ENCODE assay signal across 24 cellular contexts in the genomic region with DNA sequence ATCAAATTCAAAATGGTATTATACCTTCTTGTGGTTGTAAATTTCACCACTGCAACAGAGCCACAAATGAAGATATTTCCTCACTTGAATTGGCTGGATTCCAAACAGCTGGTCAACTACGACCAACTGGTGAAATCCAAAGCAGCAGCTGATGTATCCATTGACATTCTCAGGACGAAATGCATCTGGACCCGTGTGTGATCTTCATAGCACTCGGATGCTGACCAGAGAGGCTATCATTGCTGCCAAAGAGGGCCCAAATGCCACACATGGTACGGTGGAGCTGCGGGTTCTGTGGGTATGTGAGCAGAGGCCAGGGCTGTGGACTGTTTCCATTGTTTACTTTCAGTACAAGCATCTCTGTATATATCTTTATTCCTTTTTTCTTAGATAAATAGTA. TPM values are rescaled to one million over a fixed set of nuclear protein-coding genes. Genes with fewer than 3 reads are reported as not detected.
DNase-seq lines count a peak whose midpoint lies in the region; ATAC-seq and TF ChIP-seq lines count a peak whose summit lies in the region.
"Had no signal": no experiment of that assay in that cellular context is flagged by ENCODE, and none has a peak within 500 bp of the region (broad histone marks: within the 10 kb centered on the region; RNA-seq: fewer than 3 reads in every experiment).

No MANE protein-coding gene starts in this region.

- H2AFZ ChIP-seq in IMR-90 (replicated peaks; ENCODE audit: low read length, poor library complexity): no peak overlapping the region
- no peak overlapping the region for H2AFZ ChIP-seq in trophoblast cell (ENCODE audit: insufficient read depth, low read length, poor library complexity)

- H2AK5ac ChIP-seq in IMR-90 (ENCODE audit: low read depth, low read length) (no peak overlapping the region), trophoblast cell (ENCODE audit: low read length) (no peak overlapping the region)

- ATAC-seq in IMR-90 (ENCODE audit: low read depth): peak; percentile 57
- no peak for ATAC-seq in GM21423 (IDR thresholded peaks at IDR 0.05; ENCODE audit: unreplicated experiment)
- ATAC-seq in HG02623 (IDR thresholded peaks at IDR 0.05; ENCODE audit: unreplicated experiment): no peak
- ATAC-seq: activated naive CD8-positive, alpha-beta T cell treated with anti-CD3 and anti-CD28 coated beads, Interleukin-2, amount 50 U/mL, for 24 hours; mucosa of descending colon; stimulated activated memory B cell treated with anti-CD40 and anti-IgM and Interleukin-4, amounts not matched to agents 10 μg/mL and 1 μg/mL and 100 μg/mL, for 72 hours had no signal

- no peak for TF ChIP-seq RAD21 in IMR-90 (IDR thresholded peaks at IDR 0.05; ENCODE audit: low read length)

- peaks cover 3% of the 10 kb centered on the region; the same call in 1 of the 2 replicates for H3K4me1 ChIP-seq in IMR-90 (ENCODE audit: control insufficient read depth, insufficient read depth, low read length)
- H3K4me1 ChIP-seq in trophoblast cell (ENCODE audit: control insufficient read depth in 1 of 2, insufficient read depth in 2 of 2, low read length in 2 of 2): no peaks in the 10 kb centered on the region
- H3K4me1 ChIP-seq: prostate gland, vagina had no signal

- H4K20me1 ChIP-seq in IMR-90 (ENCODE audit: insufficient read depth, low read length): no peaks in the 10 kb centered on the region

- H2BK120ac ChIP-seq in IMR-90 (ENCODE audit: low read depth, low read length) (no peak overlapping the region), trophoblast cell (ENCODE audit: insufficient read depth, low read length, poor library complexity) (no peak overlapping the region)

- H3K4ac ChIP-seq in IMR-90 (ENCODE audit: low read depth, low read length): no peak overlapping the region
- no peak overlapping the region for H3K4ac ChIP-seq in trophoblast cell (ENCODE audit: low read depth, low read length)

- WGBS in IMR-90 (ENCODE audit: extremely low coverage in 2 of 2, insufficient read length in 1 of 2), 2 experiments: no CpG with 5 or more reads among the region's 6 CpGs
- WGBS in trophoblast cell (ENCODE audit: extremely low coverage, insufficient coverage, insufficient read length): no CpG with 5 or more reads among the region's 6 CpGs

- H3K23ac ChIP-seq in IMR-90 (ENCODE audit: low read depth, low read length) (no peak overlapping the region), trophoblast cell (ENCODE audit: low read length) (no peak overlapping the region)

- H4K91ac ChIP-seq in IMR-90 (ENCODE audit: insufficient read depth, low read depth, low read length) (no peak overlapping the region), trophoblast cell (ENCODE audit: low read depth, low read length) (no peak overlapping the region)

- peak; percentile 44 for DNase-seq in IMR-90
- peak; percentile 12 for DNase-seq in OCI-M1 (lab: John Stamatoyannopoulos, UW)
- peak; percentile 35 for DNase-seq in fibroblast of mammary gland (ENCODE audit: low read depth)
- DNase-seq in trophoblast cell: peak; percentile 78 to 87
- DNase-seq in Ammon's horn (ENCODE audit: low spot score): no peak
- DNase-seq: activated CD4-positive, alpha-beta memory T cell treated with anti-CD3 and anti-CD28 coated beads, Interleukin-2, amount 10 ng/mL, durations not matched to agents 7 days and 5 days; activated effector memory CD4-positive, alpha-beta T cell treated with anti-CD3 and anti-CD28 coated beads, Interleukin-2, amount 50 U/mL, for 16 hours; activated naive CD8-positive, alpha-beta T cell treated with anti-CD3 and anti-CD28 coated beads, Interleukin-2, amount 50 U/mL, for 24 hours; CD8-positive, alpha-beta memory T cell; endodermal cell; GF-D8; Kasumi-1; mucosa of descending colon; NCI-H2107; NCI-H510A; stimulated activated CD4-positive, alpha-beta T cell treated with anti-CD3 and anti-CD28 coated beads, Interleukin-2, amount 100 ng/mL, for 24 hours had no signal

- H3K9me3 ChIP-seq in IMR-90 (ENCODE audit: control insufficient read depth, insufficient read depth, low read length): no peaks in the 10 kb centered on the region; the same call in 1 of the 2 replicates
- H3K9me3 ChIP-seq in trophoblast cell (ENCODE audit: insufficient read depth, low read depth, low read length): no peaks in the 10 kb centered on the region
- H3K9me3 ChIP-seq: prostate gland, suprapubic skin, vagina had no signal

- no peak for TF ChIP-seq CTCF in IMR-90 (conservative IDR thresholded peaks at IDR 0.05; ENCODE audit: low read depth, low read length)
- no peak for TF ChIP-seq CTCF in fibroblast of mammary gland (conservative IDR thresholded peaks at IDR 0.05; ENCODE audit: control insufficient read depth, insufficient read depth, low read depth, low read length)

- no peak overlapping the region for H4K8ac ChIP-seq in IMR-90 (ENCODE audit: low read depth in 2 of 2, low read length in 2 of 2)
- H4K8ac ChIP-seq in trophoblast cell (ENCODE audit: low read depth, low read length): no peak overlapping the region

- no peak overlapping the region for H3K56ac ChIP-seq in IMR-90 (ENCODE audit: extremely low read depth, insufficient read depth, low read length)

- intact Hi-C loops in IMR-90 (cut with micrococcal nuclease): no loop called here

- H3K27me3 ChIP-seq in IMR-90 (ENCODE audit: control insufficient read depth, insufficient read depth, low read length): no peaks in the 10 kb centered on the region; the same call in 1 of the 2 replicates
- H3K27me3 ChIP-seq in trophoblast cell (ENCODE audit: insufficient read depth, low read length): no peaks in the 10 kb centered on the region
- H3K27me3 ChIP-seq: vagina had no signal

- H2AK9ac ChIP-seq in IMR-90 (replicated peaks; ENCODE audit: low read depth, low read length, poor library complexity): no peak overlapping the region

- H4K5ac ChIP-seq in IMR-90 (ENCODE audit: low read depth, low read length): no peak overlapping the region

- POLR2A ChIA-PET in IMR-90 (lab: Charles Lee; ENCODE audit: unreplicated experiment): no interaction called here

- no peak overlapping the region for H2BK12ac ChIP-seq in trophoblast cell (ENCODE audit: low read length)

- H2BK20ac ChIP-seq in IMR-90 (ENCODE audit: low read depth, low read length): no peak overlapping the region

- no peak overlapping the region for H3K9ac ChIP-seq in IMR-90 (ENCODE audit: low read depth, low read length)
- H3K9ac ChIP-seq in trophoblast cell (ENCODE audit: low read length): no peak overlapping the region

- dilution Hi-C loops in IMR-90 (cut with HindIII; ENCODE audit: low sequenced_read_pairs, unreplicated experiment): no loop called here

- CTCF ChIA-PET in IMR-90 (lab: Yijun Ruan, JAX): no interaction called here

- H2BK5ac ChIP-seq in IMR-90 (ENCODE audit: low read depth, low read length, poor library complexity, severe bottlenecking): no peak overlapping the region
- no peak overlapping the region for H2BK5ac ChIP-seq in trophoblast cell (ENCODE audit: low read depth, low read length, poor library complexity)

- H3K18ac ChIP-seq in IMR-90 (ENCODE audit: low read depth, low read length) (no peak overlapping the region), trophoblast cell (ENCODE audit: low read length) (no peak overlapping the region)

- H3K9me1 ChIP-seq in IMR-90 (ENCODE audit: insufficient read depth, low read length): no peaks in the 10 kb centered on the region

- H3K4me3 ChIP-seq in IMR-90 (ENCODE audit: insufficient read depth, low read depth, low read length) (no peak overlapping the region), fibroblast of mammary gland (ENCODE audit: control insufficient read depth, low read depth, low read length) (no peak overlapping the region), trophoblast cell (ENCODE audit: low read depth, low read length) (no peak overlapping the region)
- H3K4me3 ChIP-seq: coronary artery, mucosa of descending colon, prostate gland, skin epidermis, suprapubic skin, vagina had no signal

- no TSS peak for BruUV-seq in IMR-90 (replicated peaks; lab: Mats Ljungman, UMichigan)

- no peak overlapping the region for H4K12ac ChIP-seq in trophoblast cell (ENCODE audit: low read depth, low read length)

- H3K27ac ChIP-seq in IMR-90 (ENCODE audit: insufficient read depth, low read length) (no peak overlapping the region), trophoblast cell (ENCODE audit: low read depth, low read length) (no peak overlapping the region)
- H3K27ac ChIP-seq: coronary artery, prostate gland, skin epidermis, suprapubic skin, vagina had no signal

- in situ Hi-C loops in IMR-90 (cut with MboI; ENCODE audit: low sequenced_read_pairs): no loop called here

- no peak for TF ChIP-seq POLR2A in IMR-90 (IDR thresholded peaks at IDR 0.05; ENCODE audit: low read depth, low read length)

- H3K4me2 ChIP-seq in IMR-90 (ENCODE audit: low read depth, low read length): peak overlapping the region; percentile 37
- no peak overlapping the region for H3K4me2 ChIP-seq in trophoblast cell (ENCODE audit: low read length)

- H3K36me3 ChIP-seq in IMR-90 (ENCODE audit: control insufficient read depth, insufficient read depth, low read length): no peaks in the 10 kb centered on the region
- no peaks in the 10 kb centered on the region for H3K36me3 ChIP-seq in trophoblast cell (ENCODE audit: control insufficient read depth in 1 of 2, insufficient read depth in 2 of 2, low read length in 2 of 2)
- H3K36me3 ChIP-seq: prostate gland, suprapubic skin, vagina had no signal

- H3K79me1 ChIP-seq in IMR-90 (ENCODE audit: low read depth in 1 of 2, low read length in 2 of 2) (no peaks in the 10 kb centered on the region), trophoblast cell (ENCODE audit: low read length) (no peaks in the 10 kb centered on the region)

- H2BK15ac ChIP-seq in IMR-90 (ENCODE audit: low read depth, low read length): no peak overlapping the region

- no peaks in the 10 kb centered on the region for H3K79me2 ChIP-seq in trophoblast cell (ENCODE audit: control insufficient read depth, insufficient read depth, low read length, poor library complexity)

- H3K14ac ChIP-seq in IMR-90 (replicated peaks; ENCODE audit: low read depth, low read length): no peak overlapping the region
- H3K14ac ChIP-seq in trophoblast cell (ENCODE audit: low read length): no peak overlapping the region

TF ChIP-seq in IMR-90, 13 proteins besides CTCF, POLR2A, EP300 and RAD21:
- TF ChIP-seq MXI1 (IDR thresholded peaks at IDR 0.05; ENCODE audit: borderline replicate concordance, low read depth, low read length): no peak
- TF ChIP-seq USF2 (IDR thresholded peaks at IDR 0.05; ENCODE audit: low read depth, low read length): no peak
- TF ChIP-seq SMC3 (IDR thresholded peaks at IDR 0.05; ENCODE audit: low read depth, low read length): no peak
TF ChIP-seq in IMR-90: peak in this region for 0.

RNA-seq across cellular contexts. Expression of gene PCCA, which starts 25.6 kb away (rescaled TPM):
- total RNA-seq in IMR-90 (2012; rRNA removed): 22.8 and 24.0 TPM in 2 replicates
- polyA plus RNA-seq in IMR-90 (2012; rRNA removed): 5.6 and 7.6 TPM in 2 replicates
- 1.8 and 6.0 TPM in 2 replicates for polyA plus RNA-seq in IMR-90 (2012; cell fraction: cytosol; rRNA removed)
- 2.3 and 13.9 TPM in 2 replicates for polyA plus RNA-seq in IMR-90 (2012; cell fraction: nucleus; rRNA removed; ENCODE audit: low replicate concordance)
- 16.3 and 17.5 TPM in 2 replicates for polyA plus RNA-seq in trophoblast cell (2013)
